8 cellular contexts compared by ENCODE assay signal in the genomic region with DNA sequence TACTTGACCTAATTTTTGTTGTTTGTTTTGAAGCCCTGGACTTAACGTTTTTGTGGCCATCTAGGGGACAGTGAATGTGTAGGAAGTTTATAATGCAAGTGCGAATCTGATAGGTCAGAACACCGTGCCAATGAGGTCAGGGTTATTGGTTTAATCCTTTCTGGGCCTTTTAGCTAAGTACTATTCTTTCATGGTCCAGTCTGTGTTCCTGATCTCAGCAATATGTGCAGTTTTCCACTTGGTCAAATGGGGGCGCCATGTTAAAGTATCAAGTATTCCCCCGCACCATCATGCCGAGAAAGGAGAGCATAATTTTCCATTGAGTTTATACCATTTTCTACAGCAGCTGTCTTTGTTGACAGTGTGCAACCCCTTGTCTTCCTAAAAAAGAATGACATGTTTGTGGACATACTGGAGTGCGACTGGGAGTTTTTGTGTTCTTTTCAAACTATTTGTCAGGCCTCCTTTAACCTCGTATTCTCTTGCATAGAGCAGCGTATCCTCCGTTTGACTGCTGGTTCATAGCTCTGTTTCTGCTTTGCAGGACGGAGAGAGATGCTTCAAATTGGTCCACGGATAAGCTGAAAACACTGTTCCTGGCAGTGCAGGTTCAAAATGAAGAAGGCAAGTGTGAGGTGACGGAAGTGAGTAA. TPM values are rescaled to one million over a fixed set of nuclear protein-coding genes. Genes with fewer than 3 reads are reported as not detected.
DNase-seq lines count a peak whose midpoint lies in the region; ATAC-seq and TF ChIP-seq lines count a peak whose summit lies in the region.

No MANE protein-coding gene starts in this region.

- peak overlapping the region; percentile 100 for H3K27ac ChIP-seq in angular gyrus (ENCODE audit: low read depth, low read length)
- peak overlapping the region; percentile 89 to 97 (median 95) for H3K27ac ChIP-seq in gastrocnemius medialis

- TF ChIP-seq POLR2A in gastrocnemius medialis (IDR thresholded peaks at IDR 0.05) = no peak

- H3K36me3 ChIP-seq in gastrocnemius medialis = peaks cover 0 to 49% of the 10 kb centered on the region in 2 donors

- DNase-seq in Daoy (ENCODE audit: low read depth) (peak; percentile 59), LNCaP clone FGC (ENCODE audit: low read depth) (peak; percentile 60), SW 1271 (lab: John Stamatoyannopoulos, UW) (peak; percentile 20 to 56), gastrocnemius medialis (no peak)

- ATAC-seq in gastrocnemius medialis = no peak
- ATAC-seq in HG03354 (IDR thresholded peaks at IDR 0.05; ENCODE audit: poor library complexity, severe bottlenecking, unreplicated experiment) = no peak
- ATAC-seq in HG03439 (IDR thresholded peaks at IDR 0.05; ENCODE audit: unreplicated experiment) = no peak

- in situ Hi-C loops in gastrocnemius medialis (cut with MboI; ENCODE audit: low sequenced_read_pairs in 4 of 4) = loop anchor here (10.0 to 25.0 kb wide), 3 partner anchors 246 to 347 kb away; partner anchors contain the start of genes ALKBH1 (in 4 of the 4) and SLIRP (in 4 of the 4)

- H3K27me3 ChIP-seq in gastrocnemius medialis = no peaks in the 10 kb centered on the region

- intact Hi-C loops in gastrocnemius medialis (cut with DNase I; ENCODE audit: low total_unique reads) = loop anchor here (2.0 to 5.0 kb wide), 3 partner anchors 157 to 642 kb away; no protein-coding TSS in a partner anchor

- TF ChIP-seq CTCF in LNCaP clone FGC (IDR thresholded peaks at IDR 0.05; ENCODE audit: control insufficient read depth, extremely low read depth, insufficient read depth) (peak; percentile 75), gastrocnemius medialis (IDR thresholded peaks at IDR 0.05 in 4 of 5, conservative IDR thresholded peaks at IDR 0.05 in 1 of 5) (peak in 4 of 5 experiments; percentile 17 to 55 (median 36))

- H3K9me3 ChIP-seq in gastrocnemius medialis = no peaks in the 10 kb centered on the region

- H3K4me1 ChIP-seq in gastrocnemius medialis = peaks cover 23 to 25% of the 10 kb centered on the region in 2 donors

- H3K4me3 ChIP-seq in LNCaP clone FGC (ENCODE audit: low read depth, low read length) (peak overlapping the region; percentile 98), iPS-11a (ENCODE audit: low read depth, low read length) (peak overlapping the region; percentile 84), gastrocnemius medialis (peak overlapping the region; percentile 90 to 96 (median 94))

RNA-seq across cellular contexts. Expression of gene AHSA1, which starts 1.3 kb away (rescaled TPM):
- 440 and 534 TPM in 2 replicates for total RNA-seq in Daoy (2014; rRNA removed; shearing (Covaris generic))
- 100 to 1,000 TPM; 112 to 200 (median 165) TPM for total RNA-seq in gastrocnemius medialis

RNA-seq across cellular contexts. Expression of gene VIPAS39, which starts 1.8 kb away (rescaled TPM):
- 28.4 and 30.2 TPM in 2 replicates for total RNA-seq in Daoy (2014; rRNA removed; shearing (Covaris generic))
- total RNA-seq in gastrocnemius medialis = 10 to 100 TPM in 3 of 4 donors, 1 to 10 TPM in 1; 8.8 to 19.6 (median 17.6) TPM

RNA-seq across cellular contexts. Expression of gene NOXRED1, which starts 35.9 kb away (rescaled TPM):
- 1.3 and 1.4 TPM in 2 replicates for total RNA-seq in Daoy (2014; rRNA removed; shearing (Covaris generic))
- total RNA-seq in gastrocnemius medialis = not detected

RNA-seq across cellular contexts. Expression of gene ISM2, which starts 39.4 kb away (rescaled TPM):
- 1.3 TPM in 1 of 2 replicates, not detected in the other for total RNA-seq in Daoy (2014; rRNA removed; shearing (Covaris generic))
- total RNA-seq in gastrocnemius medialis = not detected

Comparison
In these comparisons a context has a peak if more than half of its experiments do, and no peak if none do; other contexts are left out.
1. DNase-seq: peak in Daoy (single experiment), LNCaP clone FGC (single experiment) and SW 1271 (2 of 2); none in gastrocnemius medialis (0 of 2).
2. Peak in every context shown above with its lines, with median percentiles within 50 percentile points of each other: H3K4me3 ChIP-seq.